In the genomic region with DNA sequence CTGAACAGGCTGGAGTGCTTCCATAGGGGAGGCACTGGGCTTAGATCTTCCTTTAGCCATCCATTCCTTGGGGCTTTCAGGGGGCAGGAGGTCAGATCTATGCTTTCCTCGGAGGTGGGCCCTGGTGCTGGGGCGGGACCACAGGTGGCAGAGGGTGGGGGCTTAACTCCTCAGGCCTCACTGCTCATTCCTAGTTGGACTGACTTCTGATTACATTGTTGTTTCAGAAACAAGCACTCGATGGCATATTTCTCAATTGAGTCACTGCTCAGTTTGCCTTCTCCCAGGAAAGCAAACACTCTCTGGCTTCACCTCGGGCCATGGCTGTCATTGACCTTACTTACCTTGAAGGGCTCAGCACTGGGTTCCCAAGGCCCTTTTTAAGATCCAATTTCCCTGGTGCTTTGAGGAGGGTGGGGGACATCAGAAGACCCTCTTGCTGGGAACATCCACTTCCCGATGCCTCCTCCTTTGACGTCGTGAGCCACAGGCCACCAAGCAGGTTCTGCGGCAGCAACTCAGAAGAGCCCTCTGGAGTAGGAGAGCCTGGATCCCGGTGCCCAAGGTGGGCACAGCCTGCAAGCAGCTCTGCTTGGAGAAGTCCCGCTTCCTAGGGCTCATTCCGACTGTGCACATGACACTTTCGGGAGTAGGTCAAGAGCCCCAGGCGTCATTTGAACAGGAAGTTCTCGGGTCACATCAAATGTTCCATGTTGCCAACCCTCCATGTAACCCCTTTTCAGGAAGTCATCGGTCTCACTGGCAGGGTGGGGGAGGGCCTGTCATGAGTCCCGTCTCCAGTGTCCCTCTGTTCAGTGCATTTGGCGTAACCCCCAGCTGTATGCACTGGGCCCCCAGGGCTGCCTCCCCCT, we compare ENCODE assay signal across 1 cellular context.
TF ChIP-seq lines count a peak whose summit lies in the region.

No MANE protein-coding gene starts in this region.

TF ChIP-seq in A549, 52 proteins besides CTCF, POLR2A, EP300 and RAD21 (continued from another document):
- TF ChIP-seq, protein P1, sequence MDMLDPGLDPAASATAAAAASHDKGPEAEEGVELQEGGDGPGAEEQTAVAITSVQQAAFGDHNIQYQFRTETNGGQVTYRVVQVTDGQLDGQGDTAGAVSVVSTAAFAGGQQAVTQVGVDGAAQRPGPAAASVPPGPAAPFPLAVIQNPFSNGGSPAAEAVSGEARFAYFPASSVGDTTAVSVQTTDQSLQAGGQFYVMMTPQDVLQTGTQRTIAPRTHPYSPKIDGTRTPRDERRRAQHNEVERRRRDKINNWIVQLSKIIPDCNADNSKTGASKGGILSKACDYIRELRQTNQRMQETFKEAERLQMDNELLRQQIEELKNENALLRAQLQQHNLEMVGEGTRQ (IDR thresholded peaks at IDR 0.05), result no peak
- TF ChIP-seq TFCP2L1 (CRISPR knock-in tag; IDR thresholded peaks at IDR 0.05) (no peak), HES2 (IDR thresholded peaks at IDR 0.05) (no peak), RFX5 (IDR thresholded peaks at IDR 0.05) (no peak), NR3C1 (IDR thresholded peaks at IDR 0.05) (no peak), FOXS1 (CRISPR knock-in tag; IDR thresholded peaks at IDR 0.05) (no peak), SMC3 (IDR thresholded peaks at IDR 0.05) (no peak; the same call in 1 of the 3 replicates), HOXA7 (CRISPR knock-in tag; IDR thresholded peaks at IDR 0.05) (no peak), MAX (IDR thresholded peaks at IDR 0.05) (peak; percentile 88), ZNF302 (CRISPR knock-in tag; IDR thresholded peaks at IDR 0.05) (no peak), SREBF2 (IDR thresholded peaks at IDR 0.05) (no peak), NPAS2 (CRISPR knock-in tag; IDR thresholded peaks at IDR 0.05; ENCODE audit: borderline replicate concordance) (no peak), CBX2 (IDR thresholded peaks at IDR 0.05; ENCODE audit: borderline replicate concordance, low read depth) (no peak), RARB (CRISPR knock-in tag; IDR thresholded peaks at IDR 0.05) (no peak), GATA3 (IDR thresholded peaks at IDR 0.05; ENCODE audit: borderline replicate concordance) (peak; percentile 46; the same call in 1 of the 2 replicates), CHD4 (IDR thresholded peaks at IDR 0.05; ENCODE audit: borderline replicate concordance) (no peak), ZSCAN20 (CRISPR knock-in tag; IDR thresholded peaks at IDR 0.05) (no peak), JUN (IDR thresholded peaks at IDR 0.05) (peak; percentile 29 to 57; a peak in 1 of 5 replicates), HOXB5 (CRISPR knock-in tag; IDR thresholded peaks at IDR 0.05) (no peak; the same call in 1 of the 2 replicates), FOSL2 (IDR thresholded peaks at IDR 0.05) (0 out of 2 replicates have a peak, but pooled peaks have one; percentile 45), FOSL2 (CRISPR knock-in tag; IDR thresholded peaks at IDR 0.05) (peak; percentile 86)
- TF ChIP-seq, protein P2, sequence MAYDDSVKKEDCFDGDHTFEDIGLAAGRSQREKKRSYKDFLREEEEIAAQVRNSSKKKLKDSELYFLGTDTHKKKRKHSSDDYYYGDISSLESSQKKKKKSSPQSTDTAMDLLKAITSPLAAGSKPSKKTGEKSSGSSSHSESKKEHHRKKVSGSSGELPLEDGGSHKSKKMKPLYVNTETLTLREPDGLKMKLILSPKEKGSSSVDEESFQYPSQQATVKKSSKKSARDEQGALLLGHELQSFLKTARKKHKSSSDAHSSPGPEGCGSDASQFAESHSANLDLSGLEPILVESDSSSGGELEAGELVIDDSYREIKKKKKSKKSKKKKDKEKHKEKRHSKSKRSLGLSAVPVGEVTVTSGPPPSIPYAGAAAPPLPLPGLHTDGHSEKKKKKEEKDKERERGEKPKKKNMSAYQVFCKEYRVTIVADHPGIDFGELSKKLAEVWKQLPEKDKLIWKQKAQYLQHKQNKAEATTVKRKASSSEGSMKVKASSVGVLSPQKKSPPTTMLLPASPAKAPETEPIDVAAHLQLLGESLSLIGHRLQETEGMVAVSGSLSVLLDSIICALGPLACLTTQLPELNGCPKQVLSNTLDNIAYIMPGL (CRISPR knock-in tag; IDR thresholded peaks at IDR 0.05; ENCODE audit: borderline replicate concordance), result no peak
- TF ChIP-seq, protein P3, sequence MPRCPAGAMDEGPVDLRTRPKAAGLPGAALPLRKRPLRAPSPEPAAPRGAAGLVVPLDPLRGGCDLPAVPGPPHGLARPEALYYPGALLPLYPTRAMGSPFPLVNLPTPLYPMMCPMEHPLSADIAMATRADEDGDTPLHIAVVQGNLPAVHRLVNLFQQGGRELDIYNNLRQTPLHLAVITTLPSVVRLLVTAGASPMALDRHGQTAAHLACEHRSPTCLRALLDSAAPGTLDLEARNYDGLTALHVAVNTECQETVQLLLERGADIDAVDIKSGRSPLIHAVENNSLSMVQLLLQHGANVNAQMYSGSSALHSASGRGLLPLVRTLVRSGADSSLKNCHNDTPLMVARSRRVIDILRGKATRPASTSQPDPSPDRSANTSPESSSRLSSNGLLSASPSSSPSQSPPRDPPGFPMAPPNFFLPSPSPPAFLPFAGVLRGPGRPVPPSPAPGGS (IDR thresholded peaks at IDR 0.05), result no peak
